1 cellular context compared by ENCODE assay signal in genomic region chr2:205975082-205975949, GRCh38.
TF ChIP-seq lines count a peak whose summit lies in the region.

No MANE protein-coding gene starts in this region.

TF ChIP-seq in HepG2, 621 proteins besides CTCF, POLR2A, EP300 and RAD21 (continued from another document and continues in another):
- TF ChIP-seq, protein P1, sequence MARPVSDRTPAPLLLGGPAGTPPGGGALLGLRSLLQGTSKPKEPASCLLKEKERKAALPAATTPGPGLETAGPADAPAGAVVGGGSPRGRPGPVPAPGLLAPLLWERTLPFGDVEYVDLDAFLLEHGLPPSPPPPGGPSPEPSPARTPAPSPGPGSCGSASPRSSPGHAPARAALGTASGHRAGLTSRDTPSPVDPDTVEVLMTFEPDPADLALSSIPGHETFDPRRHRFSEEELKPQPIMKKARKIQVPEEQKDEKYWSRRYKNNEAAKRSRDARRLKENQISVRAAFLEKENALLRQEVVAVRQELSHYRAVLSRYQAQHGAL (CRISPR knock-in tag; IDR thresholded peaks at IDR 0.05; ENCODE audit: not compliant biosample characterization), result no peak
- TF ChIP-seq MTA1 (CRISPR knock-in tag; IDR thresholded peaks at IDR 0.05; ENCODE audit: borderline replicate concordance), result no peak; the same call in 1 of the 2 replicates
- TF ChIP-seq ZNF230 (CRISPR knock-in tag; IDR thresholded peaks at IDR 0.05), result no peak
- TF ChIP-seq HNF1B (CRISPR knock-in tag; IDR thresholded peaks at IDR 0.05), result peak; percentile 100
- TF ChIP-seq PREB (CRISPR knock-in tag; IDR thresholded peaks at IDR 0.05), result no peak
- TF ChIP-seq ZNF235 (CRISPR knock-in tag; IDR thresholded peaks at IDR 0.05; ENCODE audit: borderline replicate concordance), result no peak
- TF ChIP-seq PRMT3 (CRISPR knock-in tag; IDR thresholded peaks at IDR 0.05; ENCODE audit: borderline replicate concordance, low read depth), result no peak
- no peak for TF ChIP-seq ZNF761 (CRISPR knock-in tag; conservative IDR thresholded peaks at IDR 0.05)
- no peak for TF ChIP-seq HCFC1 (IDR thresholded peaks at IDR 0.05; ENCODE audit: low read depth, low read length)
- no peak for TF ChIP-seq ZNF564 (CRISPR knock-in tag; IDR thresholded peaks at IDR 0.05)
- TF ChIP-seq PHF21A (CRISPR knock-in tag; IDR thresholded peaks at IDR 0.05), result peak; percentile 99
- TF ChIP-seq ARNT (IDR thresholded peaks at IDR 0.05), result no peak
- no peak for TF ChIP-seq ZNF251 (CRISPR knock-in tag; IDR thresholded peaks at IDR 0.05)
- TF ChIP-seq ZNF17 (CRISPR knock-in tag; IDR thresholded peaks at IDR 0.05), result no peak
- TF ChIP-seq ZNF224 (CRISPR knock-in tag; IDR thresholded peaks at IDR 0.05), result no peak
- TF ChIP-seq RFXANK (CRISPR knock-in tag; IDR thresholded peaks at IDR 0.05), result 0 out of 2 replicates have a peak, but pooled peaks have one; percentile 49
- TF ChIP-seq SP1 (IDR thresholded peaks at IDR 0.05), result no peak
- no peak for TF ChIP-seq SP1 (CRISPR knock-in tag; IDR thresholded peaks at IDR 0.05)
- TF ChIP-seq ZNF460 (CRISPR knock-in tag; IDR thresholded peaks at IDR 0.05; ENCODE audit: borderline replicate concordance), result no peak; the same call in 1 of the 2 replicates
- TF ChIP-seq, protein P2, sequence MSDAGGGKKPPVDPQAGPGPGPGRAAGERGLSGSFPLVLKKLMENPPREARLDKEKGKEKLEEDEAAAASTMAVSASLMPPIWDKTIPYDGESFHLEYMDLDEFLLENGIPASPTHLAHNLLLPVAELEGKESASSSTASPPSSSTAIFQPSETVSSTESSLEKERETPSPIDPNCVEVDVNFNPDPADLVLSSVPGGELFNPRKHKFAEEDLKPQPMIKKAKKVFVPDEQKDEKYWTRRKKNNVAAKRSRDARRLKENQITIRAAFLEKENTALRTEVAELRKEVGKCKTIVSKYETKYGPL (CRISPR knock-in tag; IDR thresholded peaks at IDR 0.05), result no peak
- no peak for TF ChIP-seq ZBTB1 (CRISPR knock-in tag; IDR thresholded peaks at IDR 0.05; ENCODE audit: borderline replicate concordance)
- TF ChIP-seq ZNF136 (CRISPR knock-in tag; IDR thresholded peaks at IDR 0.05; ENCODE audit: low read depth), result peak; percentile 97; the same call in 1 of the 2 replicates
- TF ChIP-seq DPF2 (CRISPR knock-in tag; IDR thresholded peaks at IDR 0.05; ENCODE audit: borderline replicate concordance, low read depth), result peak; percentile 97
- TF ChIP-seq KDM1A (CRISPR knock-in tag; IDR thresholded peaks at IDR 0.05), result peak; percentile 60
- no peak for TF ChIP-seq PCBP1 (IDR thresholded peaks at IDR 0.05; ENCODE audit: borderline replicate concordance, low read depth, low read length)
- TF ChIP-seq MBD4 (IDR thresholded peaks at IDR 0.05; ENCODE audit: borderline replicate concordance, low read length), result peak; percentile 94; the same call in 1 of the 2 replicates
- TF ChIP-seq ZNF232 (CRISPR knock-in tag; IDR thresholded peaks at IDR 0.05; ENCODE audit: borderline replicate concordance), result peak; percentile 94
- no peak for TF ChIP-seq MXD3 (CRISPR knock-in tag; IDR thresholded peaks at IDR 0.05)
- no peak for TF ChIP-seq MAFF (IDR thresholded peaks at IDR 0.05; ENCODE audit: low read depth, low read length)
- no peak for TF ChIP-seq NFRKB (IDR thresholded peaks at IDR 0.05)
- TF ChIP-seq HDAC6 (IDR thresholded peaks at IDR 0.05; ENCODE audit: low read depth, low read length), result no peak
- peak; percentile 51; the same call in 1 of the 2 replicates for TF ChIP-seq ZNF747 (CRISPR knock-in tag; IDR thresholded peaks at IDR 0.05; ENCODE audit: borderline replicate concordance)
- no peak for TF ChIP-seq ZFP41 (CRISPR knock-in tag; IDR thresholded peaks at IDR 0.05; ENCODE audit: borderline replicate concordance)
- TF ChIP-seq SAP130 (CRISPR knock-in tag; IDR thresholded peaks at IDR 0.05; ENCODE audit: low read depth), result peak; percentile 97
- TF ChIP-seq, protein P3, sequence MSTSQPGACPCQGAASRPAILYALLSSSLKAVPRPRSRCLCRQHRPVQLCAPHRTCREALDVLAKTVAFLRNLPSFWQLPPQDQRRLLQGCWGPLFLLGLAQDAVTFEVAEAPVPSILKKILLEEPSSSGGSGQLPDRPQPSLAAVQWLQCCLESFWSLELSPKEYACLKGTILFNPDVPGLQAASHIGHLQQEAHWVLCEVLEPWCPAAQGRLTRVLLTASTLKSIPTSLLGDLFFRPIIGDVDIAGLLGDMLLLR (CRISPR knock-in tag; IDR thresholded peaks at IDR 0.05), result no peak
- peak; percentile 85; the same call in 1 of the 2 replicates for TF ChIP-seq NCOA1 (CRISPR knock-in tag; IDR thresholded peaks at IDR 0.05)
- TF ChIP-seq ZNF124 (CRISPR knock-in tag; IDR thresholded peaks at IDR 0.05), result peak; percentile 98
- TF ChIP-seq GATAD1 (CRISPR knock-in tag; IDR thresholded peaks at IDR 0.05), result peak; percentile 69; the same call in 1 of the 2 replicates
- TF ChIP-seq, protein P4, sequence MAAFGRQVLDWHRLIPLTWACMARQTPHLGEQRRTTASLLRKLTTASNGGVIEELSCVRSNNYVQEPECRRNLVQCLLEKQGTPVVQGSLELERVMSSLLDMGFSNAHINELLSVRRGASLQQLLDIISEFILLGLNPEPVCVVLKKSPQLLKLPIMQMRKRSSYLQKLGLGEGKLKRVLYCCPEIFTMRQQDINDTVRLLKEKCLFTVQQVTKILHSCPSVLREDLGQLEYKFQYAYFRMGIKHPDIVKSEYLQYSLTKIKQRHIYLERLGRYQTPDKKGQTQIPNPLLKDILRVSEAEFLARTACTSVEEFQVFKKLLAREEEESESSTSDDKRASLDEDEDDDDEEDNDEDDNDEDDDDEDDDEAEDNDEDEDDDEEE (CRISPR knock-in tag; IDR thresholded peaks at IDR 0.05), result peak; percentile 60; the same call in 1 of the 2 replicates
- TF ChIP-seq IKZF1 (IDR thresholded peaks at IDR 0.05), result no peak
- TF ChIP-seq RBM39 (IDR thresholded peaks at IDR 0.05; ENCODE audit: low read depth, low read length, poor library complexity, severe bottlenecking), result no peak
- TF ChIP-seq ETS1 (CRISPR knock-in tag; IDR thresholded peaks at IDR 0.05), result no peak
- TF ChIP-seq ZNF292 (CRISPR knock-in tag; IDR thresholded peaks at IDR 0.05; ENCODE audit: borderline replicate concordance, low read depth), result peak; percentile 90
- TF ChIP-seq CHCHD3 (CRISPR knock-in tag; IDR thresholded peaks at IDR 0.05), result no peak
- no peak for TF ChIP-seq ZNF597 (CRISPR knock-in tag; IDR thresholded peaks at IDR 0.05)
- TF ChIP-seq ELF4 (CRISPR knock-in tag; IDR thresholded peaks at IDR 0.05; ENCODE audit: borderline replicate concordance), result peak; percentile 81
- no peak for TF ChIP-seq BATF2 (CRISPR knock-in tag; IDR thresholded peaks at IDR 0.05)
- TF ChIP-seq, protein P5, sequence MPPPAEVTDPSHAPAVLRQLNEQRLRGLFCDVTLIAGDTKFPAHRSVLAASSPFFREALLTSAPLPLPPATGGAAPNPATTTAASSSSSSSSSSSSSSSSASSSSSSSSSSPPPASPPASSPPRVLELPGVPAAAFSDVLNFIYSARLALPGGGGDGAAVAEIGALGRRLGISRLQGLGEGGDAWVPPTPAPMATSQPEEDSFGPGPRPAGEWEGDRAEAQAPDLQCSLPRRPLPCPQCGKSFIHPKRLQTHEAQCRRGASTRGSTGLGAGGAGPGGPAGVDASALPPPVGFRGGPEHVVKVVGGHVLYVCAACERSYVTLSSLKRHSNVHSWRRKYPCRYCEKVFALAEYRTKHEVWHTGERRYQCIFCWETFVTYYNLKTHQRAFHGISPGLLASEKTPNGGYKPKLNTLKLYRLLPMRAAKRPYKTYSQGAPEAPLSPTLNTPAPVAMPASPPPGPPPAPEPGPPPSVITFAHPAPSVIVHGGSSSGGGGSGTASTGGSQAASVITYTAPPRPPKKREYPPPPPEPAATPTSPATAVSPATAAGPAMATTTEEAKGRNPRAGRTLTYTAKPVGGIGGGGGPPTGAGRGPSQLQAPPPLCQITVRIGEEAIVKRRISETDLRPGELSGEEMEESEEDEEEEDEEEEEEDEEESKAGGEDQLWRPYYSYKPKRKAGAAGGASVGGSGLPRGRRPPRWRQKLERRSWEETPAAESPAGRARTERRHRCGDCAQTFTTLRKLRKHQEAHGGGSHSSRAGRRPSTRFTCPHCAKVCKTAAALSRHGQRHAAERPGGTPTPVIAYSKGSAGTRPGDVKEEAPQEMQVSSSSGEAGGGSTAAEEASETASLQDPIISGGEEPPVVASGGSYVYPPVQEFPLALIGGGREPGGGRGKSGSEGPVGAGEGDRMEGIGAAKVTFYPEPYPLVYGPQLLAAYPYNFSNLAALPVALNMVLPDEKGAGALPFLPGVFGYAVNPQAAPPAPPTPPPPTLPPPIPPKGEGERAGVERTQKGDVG (CRISPR knock-in tag; IDR thresholded peaks at IDR 0.05; ENCODE audit: borderline replicate concordance), result no peak
- no peak; the same call in 1 of the 2 replicates for TF ChIP-seq IRF9 (CRISPR knock-in tag; IDR thresholded peaks at IDR 0.05; ENCODE audit: borderline replicate concordance)
- no peak for TF ChIP-seq ZNF354B (CRISPR knock-in tag; IDR thresholded peaks at IDR 0.05)
- TF ChIP-seq POGZ (CRISPR knock-in tag; IDR thresholded peaks at IDR 0.05), result peak; percentile 96
- peak; percentile 83; the same call in 1 of the 2 replicates for TF ChIP-seq ZNF788 (CRISPR knock-in tag; IDR thresholded peaks at IDR 0.05; ENCODE audit: borderline replicate concordance)
- no peak for TF ChIP-seq ZNF619 (CRISPR knock-in tag; IDR thresholded peaks at IDR 0.05)
- peak; percentile 100 for TF ChIP-seq ELF3 (CRISPR knock-in tag; IDR thresholded peaks at IDR 0.05)
- TF ChIP-seq FOXO1 (CRISPR knock-in tag; IDR thresholded peaks at IDR 0.05), result peak; percentile 99
- peak; percentile 91 for TF ChIP-seq KLF12 (CRISPR knock-in tag; IDR thresholded peaks at IDR 0.05; ENCODE audit: borderline replicate concordance)
- peak; percentile 46 for TF ChIP-seq YY1 (IDR thresholded peaks at IDR 0.05; ENCODE audit: insufficient read depth, insufficient replicate concordance, low read depth, low read length)
- peak; percentile 73; the same call in 1 of the 2 replicates for TF ChIP-seq JUN (CRISPR knock-in tag; IDR thresholded peaks at IDR 0.05)
- TF ChIP-seq ZKSCAN8 (CRISPR knock-in tag; IDR thresholded peaks at IDR 0.05; ENCODE audit: borderline replicate concordance), result peak; percentile 98
- TF ChIP-seq REL (CRISPR knock-in tag; conservative IDR thresholded peaks at IDR 0.05), result no peak
- no peak for TF ChIP-seq ZNF570 (CRISPR knock-in tag; IDR thresholded peaks at IDR 0.05; ENCODE audit: borderline replicate concordance)
